16 cellular contexts compared by ENCODE assay signal in the genomic region with DNA sequence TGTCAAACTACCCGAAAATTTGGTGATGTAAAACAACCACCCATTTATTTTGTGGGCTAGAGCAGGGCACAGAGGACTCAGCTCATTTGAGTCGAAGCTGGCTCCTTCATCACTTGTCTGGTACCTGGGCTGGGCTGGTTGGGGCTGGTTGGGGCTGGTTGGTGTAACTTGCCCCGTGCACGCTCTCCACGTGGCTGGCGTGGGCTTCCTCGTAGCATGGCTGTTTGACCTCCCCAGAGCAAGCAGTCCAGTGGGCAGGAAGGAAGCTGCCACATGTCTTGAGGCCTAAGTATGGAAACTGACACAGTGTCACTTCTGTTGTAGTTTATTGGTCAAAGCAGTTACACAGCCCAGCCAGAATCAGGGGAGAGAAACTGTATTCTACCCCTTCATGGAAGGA. TPM values are rescaled to one million over a fixed set of nuclear protein-coding genes. Genes with fewer than 3 reads are reported as not detected.
DNase-seq lines count a peak whose midpoint lies in the region; ATAC-seq and TF ChIP-seq lines count a peak whose summit lies in the region.
"Had no signal": no experiment of that assay in that cellular context is flagged by ENCODE, and none has a peak within 500 bp of the region (broad histone marks: within the 10 kb centered on the region; RNA-seq: fewer than 3 reads in every experiment).

No MANE protein-coding gene starts in this region.

- H3K4me3 Mint-ChIP-seq in activated naive CD8-positive, alpha-beta T cell = no peak overlapping the region
- no peak overlapping the region for H3K4me3 Mint-ChIP-seq in neural crest cell
- H3K4me3 Mint-ChIP-seq: activated naive CD4-positive, alpha-beta T cell treated with anti-CD3 and anti-CD28 coated beads, Interleukin-2, amount 10 ng/mL, durations not matched to agents 7 days and 5 days had no signal

- DNase-seq in neural crest cell (ENCODE audit: low read depth, low spot score) (no peak), iPS-NIHi11 (ENCODE audit: low spot score) (no peak), foreskin fibroblast (no peak), cerebellar cortex (ENCODE audit: low spot score) (no peak)
- DNase-seq: activated CD4-positive, alpha-beta T cell treated with anti-CD3 and anti-CD28 coated beads for 1 hour; activated naive CD4-positive, alpha-beta T cell treated with anti-CD3 and anti-CD28 coated beads, Interleukin-2, amount 10 ng/mL, durations not matched to agents 7 days and 5 days; colonic mucosa; hypothalamus; KG1; mesendoderm; NCI-H1092 treated with DMSO at 0.1 percent for 48 hours; NCI-H748 treated with DMSO at 0.1 percent for 48 hours had no signal

- TF ChIP-seq CTCF in neural crest cell (conservative IDR thresholded peaks at IDR 0.05) (no peak), foreskin fibroblast (IDR thresholded peaks at IDR 0.05; ENCODE audit: low read depth, low read length) (no peak)

- no peaks in the 10 kb centered on the region for H3K9me3 Mint-ChIP-seq in activated naive CD8-positive, alpha-beta T cell (ENCODE audit: low read depth)
- peaks cover 4% of the 10 kb centered on the region for H3K9me3 Mint-ChIP-seq in neural crest cell

- peaks cover 8% of the 10 kb centered on the region for H3K36me3 Mint-ChIP-seq in activated naive CD8-positive, alpha-beta T cell
- H3K36me3 Mint-ChIP-seq in neural crest cell (ENCODE audit: low read depth) = peaks cover 5% of the 10 kb centered on the region

- peak; percentile 33 for ATAC-seq in HG02885 (IDR thresholded peaks at IDR 0.05; ENCODE audit: poor library complexity, unreplicated experiment)
- ATAC-seq: Panc1 had no signal

- peaks cover 45% of the 10 kb centered on the region for H3K4me1 Mint-ChIP-seq in activated naive CD8-positive, alpha-beta T cell (ENCODE audit: low read depth)
- H3K4me1 Mint-ChIP-seq in neural crest cell = peaks cover 16% of the 10 kb centered on the region

- peak overlapping the region; percentile 83 for H3K27ac Mint-ChIP-seq in activated naive CD8-positive, alpha-beta T cell
- H3K27ac Mint-ChIP-seq in neural crest cell (ENCODE audit: unreplicated experiment) = peak overlapping the region; percentile 9
- H3K27ac Mint-ChIP-seq: activated naive CD4-positive, alpha-beta T cell treated with anti-CD3 and anti-CD28 coated beads, Interleukin-2, amount 10 ng/mL, durations not matched to agents 7 days and 5 days had no signal

- no peaks in the 10 kb centered on the region for H3K27me3 Mint-ChIP-seq in activated naive CD8-positive, alpha-beta T cell
- no peaks in the 10 kb centered on the region for H3K27me3 Mint-ChIP-seq in neural crest cell (ENCODE audit: low read depth)

- TF ChIP-seq POLR2A in GM15510 (IDR thresholded peaks at IDR 0.05; ENCODE audit: borderline replicate concordance, extremely low read depth, insufficient read length) = peak; percentile 32

- no peak overlapping the region for H3K4me3 ChIP-seq in foreskin fibroblast (ENCODE audit: low read depth in 1 of 2, low read length in 2 of 2)
- H3K4me3 ChIP-seq: colonic mucosa had no signal

RNA-seq across cellular contexts. Expression of a gene that starts 27.1 kb away (rescaled TPM):
- total RNA-seq in neural crest cell = 7.3 and 9.0 TPM in 2 replicates
